ENCODE assay signal across 25 cellular contexts in genomic region chr7:101878938-101879337, GRCh38.
"Had no signal": no experiment of that assay in that cellular context is flagged by ENCODE, and none has a peak within 500 bp of the region (broad histone marks: within the 10 kb centered on the region; RNA-seq: fewer than 3 reads in every experiment).

No MANE protein-coding gene starts in this region.

- H3K4me1 Mint-ChIP-seq: activated CD4-positive, alpha-beta T cell treated with anti-CD3 and anti-CD28 coated beads, Interleukin-2, amount 10 ng/mL, durations not matched to agents 24 days and 14 days had no signal

- H3K27me3 Mint-ChIP-seq: activated CD4-positive, alpha-beta memory T cell treated with anti-CD3 and anti-CD28 coated beads for 36 hours; activated CD4-positive, alpha-beta T cell treated with anti-CD3 and anti-CD28 coated beads, Interleukin-2, amount 10 ng/mL, durations not matched to agents 24 days and 14 days; naive B cell had no signal

- H3K9me3 Mint-ChIP-seq: activated CD4-positive, alpha-beta memory T cell treated with anti-CD3 and anti-CD28 coated beads for 36 hours; activated CD4-positive, alpha-beta T cell treated with anti-CD3 and anti-CD28 coated beads, Interleukin-2, amount 10 ng/mL, durations not matched to agents 24 days and 14 days; mesothelial cell of epicardium; naive B cell; neural crest cell had no signal

- H2AFZ ChIP-seq: hepatocyte had no signal

- ATAC-seq: gastroesophageal sphincter, right cardiac atrium had no signal

- H3K9me3 ChIP-seq: breast epithelium, gastroesophageal sphincter, spleen, suprapubic skin, tibial nerve had no signal

- H3K4me3 ChIP-seq: breast epithelium, gastroesophageal sphincter, hepatocyte, spleen, suprapubic skin, tibial nerve had no signal

- H3K27ac Mint-ChIP-seq: activated CD4-positive, alpha-beta memory T cell treated with anti-CD3 and anti-CD28 coated beads for 36 hours; activated CD4-positive, alpha-beta T cell treated with anti-CD3 and anti-CD28 coated beads, Interleukin-2, amount 10 ng/mL, durations not matched to agents 24 days and 14 days; mesothelial cell of epicardium had no signal

- DNase-seq: activated CD4-positive, alpha-beta memory T cell treated with anti-CD3 and anti-CD28 coated beads for 36 hours; activated CD4-positive, alpha-beta T cell treated with anti-CD3 and anti-CD28 coated beads, Interleukin-2, amount 10 ng/mL, durations not matched to agents 24 days and 14 days; activated CD4-positive, CD25-positive, alpha-beta regulatory T cell treated with anti-CD3 and anti-CD28 coated beads, Interleukin-2, amount 50 U/mL, for 72 hours; activated CD8-positive, alpha-beta memory T cell treated with anti-CD3 and anti-CD28 coated beads, Interleukin-2, amount 50 U/mL, for 4 hours; activated gamma-delta T cell; activated naive CD4-positive, alpha-beta T cell treated with anti-CD3 and anti-CD28 coated beads, Interleukin-2, amount 50 U/mL, for 16 hours; activated T-cell treated with anti-CD3 and anti-CD28 coated beads, Interleukin-2, amount 50 U/mL, for 1 hour; amniotic stem cell; central memory CD4-positive, alpha-beta T cell; kidney; mammary epithelial cell; naive B cell; occipital lobe; right cardiac atrium; spleen; stimulated activated naive CD4-positive, alpha-beta T cell; T-helper 9 cell; WERI-Rb-1 had no signal

- H3K36me3 Mint-ChIP-seq: activated CD4-positive, alpha-beta memory T cell treated with anti-CD3 and anti-CD28 coated beads for 36 hours; naive B cell had no signal

- H3K36me3 ChIP-seq: breast epithelium, gastroesophageal sphincter, spleen, suprapubic skin, tibial nerve, WERI-Rb-1 had no signal

- H3K27me3 ChIP-seq: breast epithelium, gastroesophageal sphincter, hepatocyte, spleen, suprapubic skin, tibial nerve had no signal

- H3K4me3 Mint-ChIP-seq: activated CD4-positive, alpha-beta memory T cell treated with anti-CD3 and anti-CD28 coated beads for 36 hours; activated CD4-positive, alpha-beta T cell treated with anti-CD3 and anti-CD28 coated beads, Interleukin-2, amount 10 ng/mL, durations not matched to agents 24 days and 14 days; mesothelial cell of epicardium; naive B cell; neural crest cell had no signal

- H3K27ac ChIP-seq: breast epithelium, gastroesophageal sphincter, spleen, suprapubic skin, tibial nerve, WERI-Rb-1 had no signal
